In the genomic region with DNA sequence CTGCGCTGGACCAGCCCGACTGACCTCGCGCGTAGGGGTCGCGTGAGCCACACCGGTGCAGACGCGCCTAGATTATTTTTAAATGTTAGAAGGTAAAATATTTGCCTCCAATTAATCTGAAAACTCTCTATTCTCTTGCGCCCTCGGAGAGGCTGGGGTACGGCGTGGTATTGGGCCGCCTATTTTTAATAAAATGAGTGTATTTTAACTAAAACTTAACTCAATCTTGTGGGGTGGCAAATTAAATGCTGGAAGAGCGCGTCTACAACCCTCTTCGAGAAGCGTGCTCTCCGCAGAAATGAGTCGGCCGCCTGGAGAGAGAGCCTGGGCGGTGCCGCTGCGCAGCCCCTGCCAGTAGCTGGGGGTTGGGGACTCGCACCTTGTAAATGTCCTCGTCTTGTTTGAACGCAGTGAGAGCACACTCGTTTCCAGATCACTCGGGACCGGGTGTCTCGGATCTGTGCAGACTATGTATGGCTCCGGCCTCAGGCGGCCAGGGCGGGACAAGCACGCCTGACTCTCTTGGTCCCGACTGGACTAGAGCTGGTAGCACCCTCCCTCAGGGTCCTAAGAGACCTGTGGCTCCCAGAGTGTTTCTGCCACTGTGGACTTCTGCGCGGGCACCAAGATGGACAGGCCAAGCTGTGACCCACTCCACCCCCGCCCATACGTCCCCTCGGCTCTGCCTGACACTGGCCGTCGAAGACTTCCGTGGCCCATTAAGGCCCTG, we compare ENCODE assay signal across 1 cellular context.
TF ChIP-seq lines count a peak whose summit lies in the region.

No MANE protein-coding gene starts in this region.

TF ChIP-seq in GM23338, 12 proteins besides CTCF, POLR2A, EP300 and RAD21 (continued from another document):
- TF ChIP-seq, protein P1, sequence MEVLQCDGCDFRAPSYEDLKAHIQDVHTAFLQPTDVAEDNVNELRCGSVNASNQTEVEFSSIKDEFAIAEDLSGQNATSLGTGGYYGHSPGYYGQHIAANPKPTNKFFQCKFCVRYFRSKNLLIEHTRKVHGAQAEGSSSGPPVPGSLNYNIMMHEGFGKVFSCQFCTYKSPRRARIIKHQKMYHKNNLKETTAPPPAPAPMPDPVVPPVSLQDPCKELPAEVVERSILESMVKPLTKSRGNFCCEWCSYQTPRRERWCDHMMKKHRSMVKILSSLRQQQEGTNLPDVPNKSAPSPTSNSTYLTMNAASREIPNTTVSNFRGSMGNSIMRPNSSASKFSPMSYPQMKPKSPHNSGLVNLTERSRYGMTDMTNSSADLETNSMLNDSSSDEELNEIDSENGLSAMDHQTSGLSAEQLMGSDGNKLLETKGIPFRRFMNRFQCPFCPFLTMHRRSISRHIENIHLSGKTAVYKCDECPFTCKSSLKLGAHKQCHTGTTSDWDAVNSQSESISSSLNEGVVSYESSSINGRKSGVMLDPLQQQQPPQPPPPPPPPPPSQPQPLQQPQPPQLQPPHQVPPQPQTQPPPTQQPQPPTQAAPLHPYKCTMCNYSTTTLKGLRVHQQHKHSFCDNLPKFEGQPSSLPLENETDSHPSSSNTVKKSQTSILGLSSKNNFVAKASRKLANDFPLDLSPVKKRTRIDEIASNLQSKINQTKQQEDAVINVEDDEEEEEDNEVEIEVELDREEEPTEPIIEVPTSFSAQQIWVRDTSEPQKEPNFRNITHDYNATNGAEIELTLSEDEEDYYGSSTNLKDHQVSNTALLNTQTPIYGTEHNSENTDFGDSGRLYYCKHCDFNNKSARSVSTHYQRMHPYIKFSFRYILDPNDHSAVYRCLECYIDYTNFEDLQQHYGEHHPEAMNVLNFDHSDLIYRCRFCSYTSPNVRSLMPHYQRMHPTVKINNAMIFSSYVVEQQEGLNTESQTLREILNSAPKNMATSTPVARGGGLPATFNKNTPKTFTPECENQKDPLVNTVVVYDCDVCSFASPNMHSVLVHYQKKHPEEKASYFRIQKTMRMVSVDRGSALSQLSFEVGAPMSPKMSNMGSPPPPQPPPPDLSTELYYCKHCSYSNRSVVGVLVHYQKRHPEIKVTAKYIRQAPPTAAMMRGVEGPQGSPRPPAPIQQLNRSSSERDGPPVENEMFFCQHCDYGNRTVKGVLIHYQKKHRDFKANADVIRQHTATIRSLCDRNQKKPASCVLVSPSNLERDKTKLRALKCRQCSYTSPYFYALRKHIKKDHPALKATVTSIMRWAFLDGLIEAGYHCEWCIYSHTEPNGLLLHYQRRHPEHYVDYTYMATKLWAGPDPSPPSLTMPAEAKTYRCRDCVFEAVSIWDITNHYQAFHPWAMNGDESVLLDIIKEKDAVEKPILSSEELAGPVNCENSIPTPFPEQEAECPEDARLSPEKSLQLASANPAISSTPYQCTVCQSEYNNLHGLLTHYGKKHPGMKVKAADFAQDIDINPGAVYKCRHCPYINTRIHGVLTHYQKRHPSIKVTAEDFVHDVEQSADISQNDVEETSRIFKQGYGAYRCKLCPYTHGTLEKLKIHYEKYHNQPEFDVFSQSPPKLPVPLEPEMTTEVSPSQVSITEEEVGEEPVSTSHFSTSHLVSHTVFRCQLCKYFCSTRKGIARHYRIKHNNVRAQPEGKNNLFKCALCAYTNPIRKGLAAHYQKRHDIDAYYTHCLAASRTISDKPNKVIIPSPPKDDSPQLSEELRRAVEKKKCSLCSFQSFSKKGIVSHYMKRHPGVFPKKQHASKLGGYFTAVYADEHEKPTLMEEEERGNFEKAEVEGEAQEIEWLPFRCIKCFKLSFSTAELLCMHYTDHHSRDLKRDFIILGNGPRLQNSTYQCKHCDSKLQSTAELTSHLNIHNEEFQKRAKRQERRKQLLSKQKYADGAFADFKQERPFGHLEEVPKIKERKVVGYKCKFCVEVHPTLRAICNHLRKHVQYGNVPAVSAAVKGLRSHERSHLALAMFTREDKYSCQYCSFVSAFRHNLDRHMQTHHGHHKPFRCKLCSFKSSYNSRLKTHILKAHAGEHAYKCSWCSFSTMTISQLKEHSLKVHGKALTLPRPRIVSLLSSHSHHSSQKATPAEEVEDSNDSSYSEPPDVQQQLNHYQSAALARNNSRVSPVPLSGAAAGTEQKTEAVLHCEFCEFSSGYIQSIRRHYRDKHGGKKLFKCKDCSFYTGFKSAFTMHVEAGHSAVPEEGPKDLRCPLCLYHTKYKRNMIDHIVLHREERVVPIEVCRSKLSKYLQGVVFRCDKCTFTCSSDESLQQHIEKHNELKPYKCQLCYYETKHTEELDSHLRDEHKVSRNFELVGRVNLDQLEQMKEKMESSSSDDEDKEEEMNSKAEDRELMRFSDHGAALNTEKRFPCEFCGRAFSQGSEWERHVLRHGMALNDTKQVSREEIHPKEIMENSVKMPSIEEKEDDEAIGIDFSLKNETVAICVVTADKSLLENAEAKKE (CRISPR knock-in tag; IDR thresholded peaks at IDR 0.05) = no peak
- TF ChIP-seq CREB1 (CRISPR knock-in tag; IDR thresholded peaks at IDR 0.05; ENCODE audit: low read depth) = no peak
- no peak for TF ChIP-seq EZH2phosphoT487 (IDR thresholded peaks at IDR 0.05; ENCODE audit: unreplicated experiment)
- no peak for TF ChIP-seq ZNF331 (CRISPR knock-in tag; IDR thresholded peaks at IDR 0.05; ENCODE audit: low read depth)
